13 cellular contexts compared by ENCODE assay signal in genomic region chr1:178262101-178262500, GRCh38.
DNase-seq lines count a peak whose midpoint lies in the region; ATAC-seq and TF ChIP-seq lines count a peak whose summit lies in the region.
"Had no signal": no experiment of that assay in that cellular context is flagged by ENCODE, and none has a peak within 500 bp of the region (broad histone marks: within the 10 kb centered on the region; RNA-seq: fewer than 3 reads in every experiment).

No MANE protein-coding gene starts in this region.

- H3K4me3 Mint-ChIP-seq in naive thymus-derived CD8-positive, alpha-beta T cell = no peak overlapping the region
- H3K4me3 Mint-ChIP-seq: T-cell had no signal

- H3K36me3 Mint-ChIP-seq in naive thymus-derived CD8-positive, alpha-beta T cell = peaks cover 0 to 4% (median 0%) of the 10 kb centered on the region in 3 donors
- H3K36me3 Mint-ChIP-seq: T-cell had no signal

- peak overlapping the region; percentile 67 for H3K27ac ChIP-seq in brain microvascular endothelial cell
- H3K27ac ChIP-seq: C4-2B, HL-60 had no signal

- no peaks in the 10 kb centered on the region for H3K4me1 Mint-ChIP-seq in naive thymus-derived CD8-positive, alpha-beta T cell
- H3K4me1 Mint-ChIP-seq: T-cell had no signal

- no peak for TF ChIP-seq CTCF in AG09319 (IDR thresholded peaks at IDR 0.05; ENCODE audit: low read depth, low read length)
- no peak for TF ChIP-seq CTCF in brain microvascular endothelial cell (IDR thresholded peaks at IDR 0.05; ENCODE audit: low read depth, low read length, missing control alignments)

- H3K36me3 ChIP-seq in brain microvascular endothelial cell (replicated peaks) = no peaks in the 10 kb centered on the region

- H3K9me3 Mint-ChIP-seq in naive thymus-derived CD8-positive, alpha-beta T cell = peaks cover 0 to 9% (median 1%) of the 10 kb centered on the region in 9 donors

- H3K27me3 ChIP-seq in brain microvascular endothelial cell (replicated peaks) = no peaks in the 10 kb centered on the region

- in situ Hi-C loops in brain microvascular endothelial cell (cut with HindIII; ENCODE audit: low pct_ligation_motif_present, low sequenced_read_pairs) = no loop called here

- no peaks in the 10 kb centered on the region for H3K27me3 Mint-ChIP-seq in naive thymus-derived CD8-positive, alpha-beta T cell
- H3K27me3 Mint-ChIP-seq: T-cell had no signal

- no peak for ATAC-seq in HG03108 (IDR thresholded peaks at IDR 0.05; ENCODE audit: unreplicated experiment)
- no peak for ATAC-seq in naive thymus-derived CD8-positive, alpha-beta T cell
- ATAC-seq: T-cell had no signal

- DNase-seq in AG09319 (ENCODE audit: extremely low read depth, low read depth) (peak; percentile 43), M059J (ENCODE audit: low read depth) (peak; percentile 86), brain microvascular endothelial cell (peak; percentile 63), iris pigment epithelial cell (ENCODE audit: low read depth) (peak; percentile 81), nucleus accumbens (lab: John Stamatoyannopoulos, UW) (no peak)
- DNase-seq in naive thymus-derived CD8-positive, alpha-beta T cell = no peak
- no peak for DNase-seq in stimulated activated naive CD4-positive, alpha-beta T cell treated with Interleukin-2 at 50 U/mL for 16 hours (lab: John Stamatoyannopoulos, UW)
- DNase-seq: caudate nucleus, NCI-H2107, T-cell had no signal

- no peak overlapping the region for H3K4me3 ChIP-seq in brain microvascular endothelial cell (ENCODE audit: low read depth, low read length)

- no peak overlapping the region for H3K27ac Mint-ChIP-seq in naive thymus-derived CD8-positive, alpha-beta T cell
- H3K27ac Mint-ChIP-seq: T-cell had no signal

- POLR2A ChIA-PET in naive thymus-derived CD8-positive, alpha-beta T cell (lab: Charles Lee) = no interaction called here

Comparison
In these comparisons a context has a peak if more than half of its experiments do, and no peak if none do; other contexts are left out.
1. DNase-seq: peak in AG09319 (single experiment), M059J (single experiment), brain microvascular endothelial cell (single experiment) and iris pigment epithelial cell (single experiment); none in nucleus accumbens (0 of 56), naive thymus-derived CD8-positive, alpha-beta T cell (0 of 10) and stimulated activated naive CD4-positive, alpha-beta T cell treated with Interleukin-2 at 50 U/mL for 16 hours (single experiment).